In the genomic region with DNA sequence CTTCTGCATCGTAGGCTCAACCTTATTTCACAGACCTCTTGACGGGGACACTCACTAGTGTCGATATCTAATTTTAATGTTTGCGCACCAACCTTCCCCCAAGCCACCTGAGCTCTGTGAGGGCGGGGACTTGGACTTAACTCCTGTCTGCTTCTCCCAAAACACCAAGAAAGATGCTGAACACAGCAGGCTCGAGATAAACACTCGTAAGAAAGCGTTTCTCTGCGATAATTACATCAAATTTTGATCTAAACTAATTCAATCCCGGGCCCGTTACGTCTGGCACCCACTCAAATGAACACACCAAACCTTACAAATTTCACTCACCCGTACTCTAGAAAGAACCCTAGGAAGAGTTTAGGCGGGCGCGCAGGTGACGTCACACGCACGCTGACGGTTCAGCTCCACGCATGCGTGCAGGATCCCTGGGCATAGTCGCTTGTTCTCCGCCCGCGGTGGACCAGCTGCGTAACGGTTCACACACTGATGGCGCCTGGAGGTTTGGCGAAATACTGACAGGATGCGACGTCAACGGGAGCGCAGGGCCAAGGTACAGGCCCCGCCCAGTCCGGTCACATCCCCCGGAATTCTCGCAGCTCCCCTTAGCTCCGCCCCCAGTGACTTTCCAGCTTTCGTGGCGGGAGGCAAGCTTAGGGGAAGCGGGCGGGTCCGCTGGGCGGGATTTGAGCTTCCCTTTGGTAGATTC, we compare ENCODE assay signal across 8 cellular contexts. TPM values are rescaled to one million over a fixed set of nuclear protein-coding genes. Genes with fewer than 3 reads are reported as not detected.
A peak's percentile ranks its signal among the peaks of the same experiment; 100 is the strongest.
DNase-seq lines count a peak whose midpoint lies in the region; ATAC-seq lines count a peak whose summit lies in the region.

TSS of gene POT1 (minus strand) at position 359 of the 706 bp plus-strand sequence. CDS start 32,652 bp downstream, outside the sequence.

- H3K27me3 Mint-ChIP-seq in effector memory CD8-positive, alpha-beta T cell, result no peaks in the 10 kb centered on the region

- peak within 1 kb of the TSS; percentile 93 to 94 for H3K27ac Mint-ChIP-seq in effector memory CD8-positive, alpha-beta T cell

- no peaks in the 10 kb centered on the region for H3K9me3 Mint-ChIP-seq in effector memory CD8-positive, alpha-beta T cell

- peaks cover 14 to 29% of the 10 kb centered on the region in 2 donors for H3K4me1 Mint-ChIP-seq in effector memory CD8-positive, alpha-beta T cell (ENCODE audit: low read depth in 2 of 2)

- DNase-seq in COLO668 (lab: John Stamatoyannopoulos, UW; ENCODE audit: unreplicated experiment), result peak; percentile 98
- DNase-seq in HT1080 (ENCODE audit: low read depth), result peak; percentile 99
- DNase-seq in NOMO-1 treated with DMSO at 0.1 percent for 48 hours (lab: John Stamatoyannopoulos, UW; ENCODE audit: unreplicated experiment), result peak; percentile 95
- DNase-seq in activated CD8-positive, alpha-beta memory T cell treated with anti-CD3 and anti-CD28 coated beads for 4 hours (ENCODE audit: low read depth in 2 of 2), result peak; percentile 95 to 98
- DNase-seq in effector memory CD8-positive, alpha-beta T cell, result peak; percentile 95
- peak; percentile 100 for DNase-seq in medulla oblongata (ENCODE audit: extremely low spot score)
- peak; percentile 96 for DNase-seq in stimulated activated CD8-positive, alpha-beta memory T cell treated with anti-CD3 and anti-CD28 coated beads, Interleukin-12 subunit alpha, Interleukin-12 subunit beta, amount 100 ng/mL, for 1 hour (ENCODE audit: low read depth)

- H3K4me3 Mint-ChIP-seq in effector memory CD8-positive, alpha-beta T cell, result peak within 1 kb of the TSS; percentile 86 to 94

- H3K36me3 Mint-ChIP-seq in effector memory CD8-positive, alpha-beta T cell (ENCODE audit: insufficient read depth), result peaks cover 10% of the 10 kb centered on the region

- peak; percentile 100 for ATAC-seq in GM21360 (IDR thresholded peaks at IDR 0.05; ENCODE audit: unreplicated experiment)
- ATAC-seq in effector memory CD8-positive, alpha-beta T cell (replicated peaks), result peak; percentile 97

RNA-seq across cellular contexts. Expression of gene POT1, which starts in this region (rescaled TPM):
- 25.8 and 30.3 TPM in 2 replicates for total RNA-seq in HT1080 (2014; rRNA removed; shearing (Covaris generic))
- polyA plus RNA-seq in HT1080 (2015; cell fraction: cytosol; rRNA removed), result 26.8 and 29.7 TPM in 2 replicates
- polyA plus RNA-seq in HT1080 (2015; cell fraction: nucleus; rRNA removed), result 43.7 and 68.8 TPM in 2 replicates

Comparison
In these comparisons a context has a peak if more than half of its experiments do, and no peak if none do; other contexts are left out.
1. Peak in every context shown above with its lines: DNase-seq and ATAC-seq.